In genomic region chr7:127730658-127731276, GRCh38 we compare ENCODE assay signal across 16 cellular contexts.
"Had no signal": no experiment of that assay in that cellular context is flagged by ENCODE, and none has a peak within 500 bp of the region (broad histone marks: within the 10 kb centered on the region; RNA-seq: fewer than 3 reads in every experiment).

No MANE protein-coding gene starts in this region.

- H3K4me3 Mint-ChIP-seq: activated CD4-positive, alpha-beta memory T cell treated with anti-CD3 and anti-CD28 coated beads, Interleukin-2, amount 10 ng/mL, durations not matched to agents 7 days and 5 days; activated CD8-positive, alpha-beta memory T cell treated with anti-CD3 and anti-CD28 coated beads, Interleukin-2, amount 10 ng/mL, durations not matched to agents 7 days and 5 days; activated naive CD8-positive, alpha-beta T cell; dendritic cell treated with granulocyte-macrophage colony-stimulating factor and Interleukin-4, amounts not matched to agents 40 ng/mL and 50 ng/mL, for 4 days; effector memory CD8-positive, alpha-beta T cell; type B pancreatic cell had no signal

- H3K27ac Mint-ChIP-seq: activated CD4-positive, alpha-beta memory T cell treated with anti-CD3 and anti-CD28 coated beads, Interleukin-2, amount 10 ng/mL, durations not matched to agents 7 days and 5 days; activated CD8-positive, alpha-beta memory T cell treated with anti-CD3 and anti-CD28 coated beads, Interleukin-2, amount 10 ng/mL, durations not matched to agents 7 days and 5 days; activated naive CD8-positive, alpha-beta T cell; dendritic cell treated with granulocyte-macrophage colony-stimulating factor and Interleukin-4, amounts not matched to agents 40 ng/mL and 50 ng/mL, for 4 days had no signal

- H3K9me3 ChIP-seq: left ventricle myocardium inferior, prostate gland, right atrium auricular region, stomach had no signal

- H3K4me1 Mint-ChIP-seq: activated CD4-positive, alpha-beta memory T cell treated with anti-CD3 and anti-CD28 coated beads, Interleukin-2, amount 10 ng/mL, durations not matched to agents 7 days and 5 days; activated CD8-positive, alpha-beta memory T cell treated with anti-CD3 and anti-CD28 coated beads, Interleukin-2, amount 10 ng/mL, durations not matched to agents 7 days and 5 days had no signal

- H3K27me3 ChIP-seq: right atrium auricular region, stomach had no signal

- ATAC-seq: activated CD8-positive, alpha-beta memory T cell treated with anti-CD3 and anti-CD28 coated beads, Interleukin-2, amount 10 ng/mL, durations not matched to agents 7 days and 5 days; effector memory CD8-positive, alpha-beta T cell had no signal

- H3K27ac ChIP-seq: left ventricle myocardium inferior, right atrium auricular region, stomach had no signal

- H3K9me3 Mint-ChIP-seq: activated CD4-positive, alpha-beta memory T cell treated with anti-CD3 and anti-CD28 coated beads, Interleukin-2, amount 10 ng/mL, durations not matched to agents 7 days and 5 days; dendritic cell treated with granulocyte-macrophage colony-stimulating factor and Interleukin-4, amounts not matched to agents 40 ng/mL and 50 ng/mL, for 4 days; effector memory CD8-positive, alpha-beta T cell; type B pancreatic cell had no signal

- H3K4me1 ChIP-seq: right atrium auricular region had no signal

- H3K27me3 Mint-ChIP-seq: activated CD4-positive, alpha-beta memory T cell treated with anti-CD3 and anti-CD28 coated beads, Interleukin-2, amount 10 ng/mL, durations not matched to agents 7 days and 5 days; activated CD8-positive, alpha-beta memory T cell treated with anti-CD3 and anti-CD28 coated beads, Interleukin-2, amount 10 ng/mL, durations not matched to agents 7 days and 5 days; activated naive CD8-positive, alpha-beta T cell; dendritic cell treated with granulocyte-macrophage colony-stimulating factor and Interleukin-4, amounts not matched to agents 40 ng/mL and 50 ng/mL, for 4 days; effector memory CD8-positive, alpha-beta T cell; type B pancreatic cell had no signal

- H3K4me3 ChIP-seq: left ventricle myocardium inferior, prostate gland, right atrium auricular region, stomach had no signal

- H3K36me3 ChIP-seq: prostate gland had no signal

- DNase-seq: activated CD4-positive, alpha-beta memory T cell treated with anti-CD3 and anti-CD28 coated beads, Interleukin-2, amount 10 ng/mL, durations not matched to agents 7 days and 5 days; activated CD4-positive, alpha-beta T cell treated with anti-CD3 and anti-CD28 coated beads for 48 hours; activated CD4-positive, CD25-positive, alpha-beta regulatory T cell; activated CD8-positive, alpha-beta memory T cell treated with anti-CD3 and anti-CD28 coated beads, Interleukin-2, amount 10 ng/mL, durations not matched to agents 7 days and 5 days; amniotic stem cell; effector memory CD8-positive, alpha-beta T cell; foreskin fibroblast; hypothalamus; kidney glomerular epithelial cell; left ventricle myocardium inferior; stomach had no signal
